7 cellular contexts compared by ENCODE assay signal in the genomic region with DNA sequence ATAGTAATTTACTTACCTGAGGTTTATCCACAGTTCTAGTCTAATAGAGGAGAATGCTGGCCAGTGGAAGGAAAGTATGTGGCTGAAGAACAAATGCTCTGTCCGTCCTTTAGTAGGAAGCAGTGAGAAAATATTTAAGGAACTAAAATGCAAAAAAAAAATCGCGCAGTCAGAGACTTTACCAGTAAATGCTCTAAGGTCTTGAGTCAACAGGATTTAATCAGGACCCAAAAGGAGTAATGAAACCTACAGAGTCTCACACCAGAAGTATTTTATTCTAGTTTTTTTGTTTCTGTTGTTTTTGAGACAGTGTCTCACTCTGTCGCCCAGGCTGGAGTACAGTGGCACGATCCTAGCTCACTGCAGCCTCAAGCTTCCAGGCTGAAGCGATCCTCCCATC. TPM values are rescaled to one million over a fixed set of nuclear protein-coding genes. Genes with fewer than 3 reads are reported as not detected.
A peak's percentile ranks its signal among the peaks of the same experiment; 100 is the strongest.
DNase-seq lines count a peak whose midpoint lies in the region; ATAC-seq and TF ChIP-seq lines count a peak whose summit lies in the region.
"Not testable (repeated sequence)": the region's sequence is repeated elsewhere in the genome, so short reads cannot be mapped to it uniquely, and the experiment has no call there.

No MANE protein-coding gene starts in this region.

- not testable (repeated sequence) for H3K27ac Mint-ChIP-seq in memory B cell; naive thymus-derived CD4-positive, alpha-beta T cell; stimulated activated naive B cell treated with anti-CD40 and anti-IgM and Interleukin-4, amounts not matched to agents 10 μg/mL and 1 μg/mL and 100 μg/mL, for 72 hours

- POLR2A ChIA-PET in naive thymus-derived CD4-positive, alpha-beta T cell (lab: Charles Lee) = not testable (repeated sequence)

- not testable (repeated sequence) for H3K4me3 Mint-ChIP-seq in memory B cell; naive thymus-derived CD4-positive, alpha-beta T cell; stimulated activated naive B cell treated with anti-CD40 and anti-IgM and Interleukin-4, amounts not matched to agents 10 μg/mL and 1 μg/mL and 100 μg/mL, for 72 hours

- intact Hi-C loops in Right ventricle myocardium superior (cut with DNase I); left lung (cut with DNase I); naive thymus-derived CD4-positive, alpha-beta T cell (cut with micrococcal nuclease); sciatic nerve (cut with DNase I); upper lobe of right lung (cut with DNase I): not testable (repeated sequence)

- H3K9me3 Mint-ChIP-seq in memory B cell; naive thymus-derived CD4-positive, alpha-beta T cell; stimulated activated naive B cell treated with anti-CD40 and anti-IgM and Interleukin-4, amounts not matched to agents 10 μg/mL and 1 μg/mL and 100 μg/mL, for 72 hours: not testable (repeated sequence)

- H3K27me3 Mint-ChIP-seq in memory B cell; naive thymus-derived CD4-positive, alpha-beta T cell; stimulated activated naive B cell treated with anti-CD40 and anti-IgM and Interleukin-4, amounts not matched to agents 10 μg/mL and 1 μg/mL and 100 μg/mL, for 72 hours: not testable (repeated sequence)

- CTCF ChIA-PET in naive thymus-derived CD4-positive, alpha-beta T cell (lab: Charles Lee) = not testable (repeated sequence)

- not testable (repeated sequence) for DNase-seq in Right ventricle myocardium superior; left lung; memory B cell (ENCODE audit: low spot score in 2 of 2); naive thymus-derived CD4-positive, alpha-beta T cell; sciatic nerve (ENCODE audit: low spot score); stimulated activated naive B cell treated with anti-CD40 and anti-IgM and Interleukin-4, amounts not matched to agents 10 μg/mL and 1 μg/mL and 100 μg/mL, for 72 hours; upper lobe of right lung

- H3K4me1 ChIP-seq in left lung; naive thymus-derived CD4-positive, alpha-beta T cell (ENCODE audit: control insufficient read depth in 2 of 2, insufficient read depth in 2 of 2, low read length in 2 of 2); upper lobe of right lung: not testable (repeated sequence)

- not testable (repeated sequence) for TF ChIP-seq CTCF in left lung (IDR thresholded peaks at IDR 0.05); upper lobe of right lung (IDR thresholded peaks at IDR 0.05)

- not testable (repeated sequence) for H3K4me1 Mint-ChIP-seq in memory B cell; naive thymus-derived CD4-positive, alpha-beta T cell; stimulated activated naive B cell treated with anti-CD40 and anti-IgM and Interleukin-4, amounts not matched to agents 10 μg/mL and 1 μg/mL and 100 μg/mL, for 72 hours

- H3K27ac ChIP-seq in left lung; naive thymus-derived CD4-positive, alpha-beta T cell (ENCODE audit: low read depth, low read length); upper lobe of right lung: not testable (repeated sequence)

- ATAC-seq in Right ventricle myocardium superior (ENCODE audit: poor library complexity) = peak; percentile 53
- ATAC-seq in left lung = peak; percentile 50
- ATAC-seq in memory B cell (ENCODE audit: low read depth) = peak; percentile 17
- ATAC-seq in naive thymus-derived CD4-positive, alpha-beta T cell = peak; percentile 36
- peak; percentile 59 for ATAC-seq in sciatic nerve
- peak; percentile 41 to 44 for ATAC-seq in stimulated activated naive B cell treated with anti-CD40 and anti-IgM and Interleukin-4, amounts not matched to agents 10 μg/mL and 1 μg/mL and 100 μg/mL, for 72 hours (replicated peaks)
- peak; percentile 18 for ATAC-seq in upper lobe of right lung

- H3K36me3 Mint-ChIP-seq in memory B cell; naive thymus-derived CD4-positive, alpha-beta T cell; stimulated activated naive B cell treated with anti-CD40 and anti-IgM and Interleukin-4, amounts not matched to agents 10 μg/mL and 1 μg/mL and 100 μg/mL, for 72 hours: not testable (repeated sequence)

- not testable (repeated sequence) for H3K27me3 ChIP-seq in left lung; naive thymus-derived CD4-positive, alpha-beta T cell (ENCODE audit: control insufficient read depth in 2 of 2, insufficient read depth in 2 of 2, low read length in 2 of 2); upper lobe of right lung

- H3K4me3 ChIP-seq in left lung; naive thymus-derived CD4-positive, alpha-beta T cell (ENCODE audit: low read length); upper lobe of right lung: not testable (repeated sequence)

- H3K36me3 ChIP-seq in left lung; naive thymus-derived CD4-positive, alpha-beta T cell (ENCODE audit: control insufficient read depth in 2 of 3, insufficient read depth in 3 of 3, low read length in 3 of 3); upper lobe of right lung: not testable (repeated sequence)

- H3K9me3 ChIP-seq in left lung; naive thymus-derived CD4-positive, alpha-beta T cell (ENCODE audit: control insufficient read depth in 2 of 3, low read length in 3 of 3); upper lobe of right lung: not testable (repeated sequence)

RNA-seq across cellular contexts. Expression of a gene that starts 4.5 kb away (rescaled TPM):
- total RNA-seq in Right ventricle myocardium superior (4.2 TPM), left lung (10 to 100 TPM; 18.7 to 88.4 TPM), sciatic nerve (63.1 TPM), upper lobe of right lung (28.8 TPM)
- total RNA-seq in naive thymus-derived CD4-positive, alpha-beta T cell = 10 to 100 TPM; 13.7 to 69.9 (median 48.2) TPM
- 1 to 10 TPM; 1.2 to 2.2 TPM for polyA plus RNA-seq in naive thymus-derived CD4-positive, alpha-beta T cell

RNA-seq across cellular contexts. Expression of a gene that starts 46.8 kb away (rescaled TPM):
- 13.9 TPM for total RNA-seq in Right ventricle myocardium superior
- total RNA-seq in left lung = 10 to 100 TPM; 20.4 to 24.1 TPM
- 10 to 100 TPM; 17.4 to 54.4 (median 30.0) TPM for total RNA-seq in naive thymus-derived CD4-positive, alpha-beta T cell
- 10 to 100 TPM in 1 of 2 donors, 1 to 10 TPM in 1; 6.7 to 11.8 TPM for polyA plus RNA-seq in naive thymus-derived CD4-positive, alpha-beta T cell
- total RNA-seq in sciatic nerve = 22.6 TPM
- total RNA-seq in upper lobe of right lung = 27.0 TPM
